In genomic region chr4:88144048-88144447, GRCh38 we compare ENCODE assay signal across 21 cellular contexts. TPM values are rescaled to one million over a fixed set of nuclear protein-coding genes. Genes with fewer than 3 reads are reported as not detected.
DNase-seq lines count a peak whose midpoint lies in the region; ATAC-seq, FAIRE-seq and TF ChIP-seq lines count a peak whose summit lies in the region.
"Had no signal": no experiment of that assay in that cellular context is flagged by ENCODE, and none has a peak within 500 bp of the region (broad histone marks: within the 10 kb centered on the region; RNA-seq: fewer than 3 reads in every experiment).

No MANE protein-coding gene starts in this region.

- ATAC-seq in PC-3, result no peak

- CTCF ChIA-PET in PC-3 (lab: Charles Lee), result no interaction called here

- no peaks in the 10 kb centered on the region for H3K79me1 ChIP-seq in mesendoderm (ENCODE audit: low read length)

- POLR2A ChIA-PET in PC-3 (lab: Charles Lee; ENCODE audit: unreplicated experiment), result interaction anchor here (0.6 kb wide), 1 partner anchor 33 kb away, joined by 5 read pairs; no protein-coding TSS in a partner anchor

- no peak for TF ChIP-seq CTCF in PC-3 (conservative IDR thresholded peaks at IDR 0.05; ENCODE audit: low read depth, low read length)
- no peak for TF ChIP-seq CTCF in epithelial cell of esophagus (IDR thresholded peaks at IDR 0.05; ENCODE audit: insufficient read depth, low read depth, low read length, missing control alignments)

- TF ChIP-seq POLR2A in H54 (IDR thresholded peaks at IDR 0.05; ENCODE audit: low read depth, low read length), result no peak

- no TSS peak for BruUV-seq in PC-3 (replicated peaks; lab: Mats Ljungman, UMichigan)

- H3K4me3 ChIP-seq in PC-3 (ENCODE audit: low read length) (no peak overlapping the region), epithelial cell of esophagus (ENCODE audit: low read length) (no peak overlapping the region), mesendoderm (ENCODE audit: low read length) (no peak overlapping the region)
- H3K4me3 ChIP-seq: MG63 had no signal

- DNase-seq in H54 (ENCODE audit: insufficient read length, low spot score) (no peak), PC-3 (no peak), epithelial cell of esophagus (ENCODE audit: low read depth) (peak; percentile 17), mesendoderm (peak; percentile 85), HuH-7 (ENCODE audit: low spot score) (no peak), activated gamma-delta T cell (lab: John Stamatoyannopoulos, UW) (no peak), HK-2 (ENCODE audit: unreplicated experiment) (no peak)
- no peak for DNase-seq in activated naive CD4-positive, alpha-beta T cell treated with anti-CD3 and anti-CD28 coated beads, Interleukin-2, amount 50 U/mL, for 16 hours
- DNase-seq: AML-193, DMS 273 treated with DMSO at 0.1 percent for 48 hours, DND-41, Karpas-422, MG63, NCI-H1048, NCI-H1436, NCI-H1930, NCI-H524, SIG-M5, T-helper 1 cell had no signal

- H2BK5ac ChIP-seq in mesendoderm (ENCODE audit: low read length), result no peak overlapping the region

- H3K9me3 ChIP-seq in PC-3 (ENCODE audit: low read length), result no peaks in the 10 kb centered on the region
- H3K9me3 ChIP-seq: MG63 had no signal

- peak overlapping the region; percentile 59 for H3K9ac ChIP-seq in PC-3 (ENCODE audit: low read length)
- no peak overlapping the region for H3K9ac ChIP-seq in mesendoderm (ENCODE audit: low read length)

- no CpG with 5 or more reads among the region's 5 CpGs for WGBS in mesendoderm (ENCODE audit: extremely low coverage, insufficient coverage, low lambda C conversion rate)

- no peak overlapping the region for H2BK120ac ChIP-seq in mesendoderm (ENCODE audit: low read depth, low read length)

- no peak overlapping the region for H3K23ac ChIP-seq in mesendoderm (ENCODE audit: low read length)

- H3K4me2 ChIP-seq in PC-3 (ENCODE audit: low read length) (peak overlapping the region; percentile 63), mesendoderm (ENCODE audit: low read length) (no peak overlapping the region)

- H3K36me3 ChIP-seq in PC-3 (ENCODE audit: low read depth, low read length) (no peaks in the 10 kb centered on the region), mesendoderm (ENCODE audit: control insufficient read depth, insufficient read depth, low read length) (no peaks in the 10 kb centered on the region)
- H3K36me3 ChIP-seq: MG63 had no signal

- H3K79me2 ChIP-seq in PC-3 (ENCODE audit: low read length) (no peaks in the 10 kb centered on the region), mesendoderm (ENCODE audit: control insufficient read depth, insufficient read depth, low read length) (peaks cover 2% of the 10 kb centered on the region)

- intact Hi-C loops in PC-3 (cut with micrococcal nuclease), result loop anchor here (5.0 kb wide), 1 partner anchor 37 kb away; no protein-coding TSS in a partner anchor

- H2AK5ac ChIP-seq in mesendoderm (ENCODE audit: low read length), result no peak overlapping the region

- no peaks in the 10 kb centered on the region for H3K9me2 ChIP-seq in PC-3 (replicated peaks; ENCODE audit: low read length)

- no peaks in the 10 kb centered on the region for H4K20me1 ChIP-seq in PC-3 (ENCODE audit: low read length)

- H3K56ac ChIP-seq in mesendoderm (ENCODE audit: low read length), result no peak overlapping the region

- FAIRE-seq in H54 (lab: Jason Lieb, UNC), result peak; percentile 20

- H3K4ac ChIP-seq in mesendoderm (ENCODE audit: low read depth, low read length), result no peak overlapping the region

- H3K27me3 ChIP-seq in PC-3 (ENCODE audit: low read length) (no peaks in the 10 kb centered on the region), mesendoderm (ENCODE audit: insufficient read depth, low read length, poor library complexity) (no peaks in the 10 kb centered on the region)
- H3K27me3 ChIP-seq: MG63 had no signal

- H2AFZ ChIP-seq in PC-3 (ENCODE audit: low read length), result peak overlapping the region; percentile 38; the same call in 1 of the 2 replicates

- H3K4me1 ChIP-seq in PC-3 (ENCODE audit: insufficient read depth, low read length) (peaks cover 49% of the 10 kb centered on the region), mesendoderm (ENCODE audit: control insufficient read depth, low read depth, low read length) (peaks cover 10% of the 10 kb centered on the region)

- H2BK15ac ChIP-seq in mesendoderm (replicated peaks; ENCODE audit: low read depth), result no peak overlapping the region

- H4K5ac ChIP-seq in mesendoderm (ENCODE audit: low read length), result no peak overlapping the region

- no peak overlapping the region for H3K18ac ChIP-seq in mesendoderm (ENCODE audit: low read length)

- H4K8ac ChIP-seq in mesendoderm (ENCODE audit: low read depth, low read length), result peak overlapping the region; percentile 2

- H3K27ac ChIP-seq in PC-3 (ENCODE audit: low read length), result peak overlapping the region; percentile 97
- H3K27ac ChIP-seq in mesendoderm (ENCODE audit: low read depth, low read length), result peak overlapping the region; percentile 63

- H3F3A ChIP-seq in PC-3 (ENCODE audit: low read length, unreplicated experiment), result no peaks in the 10 kb centered on the region

RNA-seq across cellular contexts. Expression of gene ABCG2, which starts 14.4 kb away (rescaled TPM):
- total RNA-seq in PC-3 (2014; rRNA removed), result not detected in 2 replicates
- 19.2 TPM for polyA plus RNA-seq in mesendoderm (2013, experiment 1 of 2)
- polyA plus RNA-seq in mesendoderm (2013, experiment 2 of 2), result 19.5 TPM
- polyA plus RNA-seq: CD14-positive monocyte, IgD-negative memory B cell had no signal

Comparison
In these comparisons a context has a peak if more than half of its experiments do, and no peak if none do; other contexts are left out.
1. DNase-seq: peak in epithelial cell of esophagus (single experiment) and mesendoderm (single experiment); none in H54 (single experiment), PC-3 (single experiment), HuH-7 (single experiment), activated gamma-delta T cell (single experiment), activated naive CD4-positive, alpha-beta T cell treated with anti-CD3 and anti-CD28 coated beads, Interleukin-2, amount 50 U/mL, for 16 hours (single experiment) and HK-2 (single experiment).